Comparison of ENCODE assay signal across 11 cellular contexts in the genomic region with DNA sequence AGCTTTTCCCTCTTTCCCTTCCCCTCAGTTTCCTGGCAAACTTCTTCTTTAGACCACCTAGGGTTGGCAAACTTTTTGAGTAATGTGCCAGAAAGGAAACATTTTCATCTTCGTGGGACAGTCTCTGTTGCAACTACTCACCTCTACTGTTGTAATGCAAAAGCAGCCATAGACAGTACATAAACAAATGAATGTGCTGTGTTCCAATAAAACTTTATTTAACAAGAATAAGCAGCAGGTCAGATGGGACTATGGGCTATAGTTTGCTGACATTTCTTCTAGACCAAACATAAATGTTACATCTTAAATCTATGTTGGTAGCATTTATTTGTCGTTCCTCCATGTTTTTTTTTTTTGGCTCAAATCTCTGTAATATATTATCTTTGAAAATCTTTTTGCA.
"Had no signal": no experiment of that assay in that cellular context is flagged by ENCODE, and none has a peak within 500 bp of the region (broad histone marks: within the 10 kb centered on the region; RNA-seq: fewer than 3 reads in every experiment).

No MANE protein-coding gene starts in this region.

- H3K9ac ChIP-seq: GM23248 had no signal

- ATAC-seq: GM23338, HCT116 had no signal

- H3K4me1 ChIP-seq: HAP-1 had no signal

- H3K27ac ChIP-seq: GM23248 had no signal

- DNase-seq: GM23248, GOT3, H7, H9, HCEC 1CT, HFFc6 had no signal

- H3K9me3 ChIP-seq: HAP-1 had no signal

- H2AFZ ChIP-seq: GM23248, GM23338 had no signal

- H3K4me2 ChIP-seq: GM23338 had no signal

- H3K36me3 ChIP-seq: HAP-1 had no signal

- H3K4me3 ChIP-seq: GM23248, GM23338, HAP-1 had no signal

- FAIRE-seq: H1, H54 had no signal
